12 cellular contexts compared by ENCODE assay signal in genomic region chr11:13348305-13348704, GRCh38.
DNase-seq lines count a peak whose midpoint lies in the region; ATAC-seq, FAIRE-seq and TF ChIP-seq lines count a peak whose summit lies in the region.
"Had no signal": no experiment of that assay in that cellular context is flagged by ENCODE, and none has a peak within 500 bp of the region (broad histone marks: within the 10 kb centered on the region; RNA-seq: fewer than 3 reads in every experiment).

No MANE protein-coding gene starts in this region.

- BruUV-seq in GM12878 (replicated peaks; lab: Mats Ljungman, UMichigan): no TSS peak

- FAIRE-seq in GM12878 (lab: Jason Lieb, UNC) (no peak), D721Med (lab: Jason Lieb, UNC) (no peak)

- RAD21 ChIA-PET in GM12878 (lab: Charles Lee; ENCODE audit: unreplicated experiment): interaction anchor here (3.6 kb wide), 1 partner anchor 98 kb away, joined by 22 read pairs; no protein-coding TSS in a partner anchor

- peak overlapping the region in 2 of 3 donors; percentile 19 to 89 for H3K27ac Mint-ChIP-seq in IgD-negative memory B cell

- H3K27me3 ChIP-seq in GM12878 (replicated peaks in 1 of 2; ENCODE audit: control insufficient read depth in 2 of 2, insufficient read depth in 2 of 2, low read length in 1 of 2) (no peaks in the 10 kb centered on the region), SK-N-SH (ENCODE audit: insufficient read depth) (no peaks in the 10 kb centered on the region)

- in situ Hi-C loops in GM13976 (cut with MboI; ENCODE audit: low sequenced_read_pairs, unreplicated experiment): loop anchor here (25.0 kb wide), 1 partner anchor 386 kb away; no protein-coding TSS in a partner anchor
- in situ Hi-C loops in GM12878 (cut with MboI): loop anchor here (5.0 kb wide), 1 partner anchor 96 kb away; no protein-coding TSS in a partner anchor

- H3K36me3 ChIP-seq in GM12878 (ENCODE audit: control insufficient read depth in 2 of 2, insufficient read depth in 2 of 2, low read length in 1 of 2) (peaks cover 6% of the 10 kb centered on the region in 2 experiments; a peak in 3 of 4 replicates), SK-N-SH (replicated peaks in 1 of 2; ENCODE audit: control insufficient read depth in 1 of 2, insufficient read depth in 2 of 2, low read length in 1 of 2) (no peaks in the 10 kb centered on the region)

- H3K9ac ChIP-seq in GM12878 (ENCODE audit: control insufficient read depth, insufficient read depth, low read length) (no peak overlapping the region), SK-N-SH (no peak overlapping the region)

- H3K9me3 Mint-ChIP-seq in IgD-negative memory B cell: no peaks in the 10 kb centered on the region

- TF ChIP-seq POLR2A in GM12878 (IDR thresholded peaks at IDR 0.05; ENCODE audit: low read depth, low read length): no peak

- H3K9me2 ChIP-seq in SK-N-SH: no peaks in the 10 kb centered on the region

- H3K36me3 Mint-ChIP-seq in IgD-negative memory B cell: peaks cover 4% of the 10 kb centered on the region

- CTCF ChIA-PET in GM12878 (lab: Yijun Ruan, JAX) (interaction anchor here (0.9 to 6.1 kb wide), 7 partner anchors 13 to 138 kb away, joined by 3 to 122 read pairs (median 6); no protein-coding TSS in a partner anchor), SK-N-SH (lab: Yijun Ruan, JAX) (interaction anchor here (1.4 to 12.9 kb wide), 2 partner anchors 8 to 137 kb away, joined by 3 to 237 read pairs; no protein-coding TSS in a partner anchor)

- no peaks in the 10 kb centered on the region for H3K27me3 Mint-ChIP-seq in IgD-negative memory B cell

- peaks cover 2% of the 10 kb centered on the region for H3K79me2 ChIP-seq in GM12878 (ENCODE audit: control insufficient read depth, insufficient read depth, low read length)
- no peaks in the 10 kb centered on the region for H3K79me2 ChIP-seq in SK-N-SH (ENCODE audit: insufficient read depth)

- no peak overlapping the region for H2AFZ ChIP-seq in GM12878 (ENCODE audit: control insufficient read depth, low read depth, low read length)
- no peak overlapping the region for H2AFZ ChIP-seq in SK-N-SH (ENCODE audit: low read depth)

- POLR2A ChIA-PET in GM12878 (lab: Charles Lee) (no interaction called here), SK-N-SH (lab: Yijun Ruan, JAX) (no interaction called here)

- H3K4me2 ChIP-seq in GM12878 (ENCODE audit: control insufficient read depth, insufficient read depth) (peak overlapping the region; percentile 73), SK-N-SH (no peak overlapping the region)

- SMC1A ChIA-PET in GM12878 (lab: Charles Lee; ENCODE audit: uncharacterized antibody, unreplicated experiment): no interaction called here

- TF ChIP-seq EP300 in GM12878 (IDR thresholded peaks at IDR 0.05; ENCODE audit: borderline replicate concordance in 1 of 2, control insufficient read depth in 1 of 2, low read depth in 2 of 2, low read length in 2 of 2): no peak
- no peak for TF ChIP-seq EP300 in SK-N-SH (IDR thresholded peaks at IDR 0.05; ENCODE audit: borderline replicate concordance in 1 of 2, low read depth in 1 of 2, low read length in 1 of 2)

- peak; percentile 47 for ATAC-seq in GM12878
- ATAC-seq: HCT116 had no signal

- 8% methylated on average over 3 of the region's 3 CpGs for WGBS in GM12878 (ENCODE audit: insufficient coverage, insufficient replicate concordance, low lambda C conversion rate, missing lambda C conversion rate)
- 92% methylated on average over 3 of the region's 3 CpGs for WGBS in SK-N-SH (ENCODE audit: low lambda C conversion rate)

- H4K20me1 ChIP-seq in GM12878 (ENCODE audit: control insufficient read depth, insufficient read depth): peaks cover 9% of the 10 kb centered on the region
- H4K20me1 ChIP-seq in SK-N-SH (ENCODE audit: insufficient read depth): no peaks in the 10 kb centered on the region

- DNase-seq in CD1c-positive myeloid dendritic cell (ENCODE audit: extremely low spot score) (peak; percentile 51), GM13976 (ENCODE audit: low spot score) (peak; percentile 41), GM12878 (ENCODE audit: low read depth, low spot score) (no peak), SK-N-SH (no peak), SW480 (ENCODE audit: low spot score) (no peak), D721Med (ENCODE audit: insufficient read length, low spot score) (no peak), DMS153 treated with DMSO at 0.1 percent for 48 hours (lab: John Stamatoyannopoulos, UW; ENCODE audit: unreplicated experiment) (no peak)
- DNase-seq: NCI-H2171; retina; stimulated activated CD4-positive, alpha-beta T cell treated with anti-CD3 and anti-CD28 coated beads, Interleukin-4, amount 100 ng/mL, for 1 hour had no signal

- TF ChIP-seq CTCF in GM13976 (IDR thresholded peaks at IDR 0.05; ENCODE audit: borderline replicate concordance, control extremely low read depth, extremely low read depth, insufficient read depth, missing control alignments) (no peak), GM12878 (IDR thresholded peaks at IDR 0.05 in 2 of 3, conservative IDR thresholded peaks at IDR 0.05 in 1 of 3; ENCODE audit: control insufficient read depth in 2 of 3, extremely low read depth in 1 of 3, insufficient read depth in 1 of 3, low read depth in 3 of 3, low read length in 3 of 3) (no peak), SK-N-SH (IDR thresholded peaks at IDR 0.05) (no peak), D721Med (IDR thresholded peaks at IDR 0.05; ENCODE audit: insufficient read depth, missing control alignments) (no peak)

- H3K4me1 Mint-ChIP-seq in IgD-negative memory B cell: peaks cover 15 to 17% (median 15%) of the 10 kb centered on the region in 3 donors

- no peaks in the 10 kb centered on the region for H3F3A ChIP-seq in SK-N-SH (replicated peaks; ENCODE audit: insufficient read depth)

- peaks cover 17% of the 10 kb centered on the region for H3K4me1 ChIP-seq in GM12878 (ENCODE audit: control insufficient read depth, insufficient read depth, low read length)
- no peaks in the 10 kb centered on the region; a peak in 1 of 4 replicates for H3K4me1 ChIP-seq in SK-N-SH (ENCODE audit: control insufficient read depth in 1 of 2, insufficient read depth in 2 of 2, low read depth in 1 of 2, low read length in 1 of 2)

- no peak for TF ChIP-seq RAD21 in GM12878 (IDR thresholded peaks at IDR 0.05; ENCODE audit: insufficient read depth, low read depth, low read length)
- no peak for TF ChIP-seq RAD21 in SK-N-SH (IDR thresholded peaks at IDR 0.05; ENCODE audit: low read length)

- H3K27ac ChIP-seq in GM12878 (ENCODE audit: control insufficient read depth, insufficient read depth) (peak overlapping the region; percentile 62), SK-N-SH (ENCODE audit: low read depth in 2 of 2, low read length in 1 of 2) (no peak overlapping the region)

- H3K9me3 ChIP-seq in GM12878 (replicated peaks; ENCODE audit: control insufficient read depth, insufficient read depth, low read length) (no peaks in the 10 kb centered on the region), SK-N-SH (no peaks in the 10 kb centered on the region)

- intact Hi-C loops in GM12878 (cut with micrococcal nuclease; ENCODE audit: unreplicated experiment): no loop called here

- H3K4me3 ChIP-seq in GM12878 (no peak overlapping the region), SK-N-SH (ENCODE audit: low read depth in 2 of 2, low read length in 1 of 2) (no peak overlapping the region)

- H3K4me3 Mint-ChIP-seq in IgD-negative memory B cell: peak overlapping the region in 1 of 4 donors; percentile 77

TF ChIP-seq in GM12878, 131 proteins besides CTCF, POLR2A, EP300 and RAD21 (continues in another document):
- TF ChIP-seq HDGF (IDR thresholded peaks at IDR 0.05) (peak; percentile 71; the same call in 1 of the 2 replicates), PAX5 (IDR thresholded peaks at IDR 0.05; ENCODE audit: borderline replicate concordance, low read depth, low read length) (no peak), BHLHE40 (IDR thresholded peaks at IDR 0.05; ENCODE audit: borderline replicate concordance in 1 of 2, low read depth in 2 of 2, low read length in 1 of 2) (no peak), ZNF622 (IDR thresholded peaks at IDR 0.05) (no peak), STAT1 (conservative IDR thresholded peaks at IDR 0.05) (no peak), EGR1 (IDR thresholded peaks at IDR 0.05; ENCODE audit: borderline replicate concordance in 1 of 2, low read depth in 2 of 2, low read length in 2 of 2) (0 out of 3 replicates have a peak, but pooled peaks of 1 of the 2 experiments have one; percentile 17), MLLT1 (IDR thresholded peaks at IDR 0.05) (no peak)

TF ChIP-seq in SK-N-SH, 30 proteins besides CTCF, POLR2A, EP300 and RAD21 (continues in another document):
- TF ChIP-seq NRF1 (IDR thresholded peaks at IDR 0.05; ENCODE audit: low read depth, low read length) (no peak), MXI1 (IDR thresholded peaks at IDR 0.05; ENCODE audit: low read depth, low read length) (no peak), RFX5 (IDR thresholded peaks at IDR 0.05; ENCODE audit: low read length) (no peak), FOXJ3 (CRISPR knock-in tag; IDR thresholded peaks at IDR 0.05) (no peak), NFIC (IDR thresholded peaks at IDR 0.05; ENCODE audit: borderline replicate concordance) (no peak), TCF12 (IDR thresholded peaks at IDR 0.05) (no peak), JUND (IDR thresholded peaks at IDR 0.05) (no peak), IRF3 (IDR thresholded peaks at IDR 0.05; ENCODE audit: low read depth, low read length) (no peak), CHD2 (IDR thresholded peaks at IDR 0.05; ENCODE audit: low read length, partially characterized antibody) (no peak), MAX (IDR thresholded peaks at IDR 0.05; ENCODE audit: low read depth) (no peak)
- TF ChIP-seq, protein P1, sequence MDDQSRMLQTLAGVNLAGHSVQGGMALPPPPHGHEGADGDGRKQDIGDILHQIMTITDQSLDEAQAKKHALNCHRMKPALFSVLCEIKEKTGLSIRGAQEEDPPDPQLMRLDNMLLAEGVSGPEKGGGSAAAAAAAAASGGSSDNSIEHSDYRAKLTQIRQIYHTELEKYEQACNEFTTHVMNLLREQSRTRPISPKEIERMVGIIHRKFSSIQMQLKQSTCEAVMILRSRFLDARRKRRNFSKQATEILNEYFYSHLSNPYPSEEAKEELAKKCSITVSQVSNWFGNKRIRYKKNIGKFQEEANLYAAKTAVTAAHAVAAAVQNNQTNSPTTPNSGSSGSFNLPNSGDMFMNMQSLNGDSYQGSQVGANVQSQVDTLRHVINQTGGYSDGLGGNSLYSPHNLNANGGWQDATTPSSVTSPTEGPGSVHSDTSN (IDR thresholded peaks at IDR 0.05): no peak

Comparison
In these comparisons a context has a peak if more than half of its experiments do, and no peak if none do; other contexts are left out.
1. DNase-seq: peak in CD1c-positive myeloid dendritic cell (single experiment) and GM13976 (single experiment); none in GM12878 (single experiment), SK-N-SH (single experiment), SW480 (single experiment), D721Med (single experiment) and DMS153 treated with DMSO at 0.1 percent for 48 hours (single experiment).